Comparison of ENCODE assay signal across 8 cellular contexts in genomic region chr6:79234150-79235022, GRCh38. TPM values are rescaled to one million over a fixed set of nuclear protein-coding genes. Genes with fewer than 3 reads are reported as not detected.
A peak's percentile ranks its signal among the peaks of the same experiment; 100 is the strongest.
DNase-seq lines count a peak whose midpoint lies in the region; ATAC-seq and TF ChIP-seq lines count a peak whose summit lies in the region.

TSS of gene HMGN3 (minus strand) at chr6:79234682.

- peak within 1 kb of the TSS; percentile 68 for H4K12ac ChIP-seq in trophoblast cell (ENCODE audit: low read depth, low read length)

- H3K9me3 ChIP-seq in trophoblast cell (ENCODE audit: insufficient read depth, low read depth, low read length) (no peaks in the 10 kb centered on the region), transverse colon (no peaks in the 10 kb centered on the region)

- peaks cover 2% of the 10 kb centered on the region in 2 experiments for H3K4me1 ChIP-seq in trophoblast cell (ENCODE audit: control insufficient read depth in 1 of 2, insufficient read depth in 2 of 2, low read length in 2 of 2)
- peaks cover 0 to 19% (median 5%) of the 10 kb centered on the region in 4 donors for H3K4me1 ChIP-seq in transverse colon

- CTCF ChIA-PET in T-cell (lab: Charles Lee), result no interaction called here

- H2BK5ac ChIP-seq in trophoblast cell (ENCODE audit: low read depth, low read length, poor library complexity), result peak within 1 kb of the TSS; percentile 59

- TF ChIP-seq POLR2A in transverse colon (IDR thresholded peaks at IDR 0.05), result peak; percentile 82

- H3K36me3 ChIP-seq in trophoblast cell (ENCODE audit: control insufficient read depth in 1 of 2, insufficient read depth in 2 of 2, low read length in 2 of 2) (no peaks in the 10 kb centered on the region), transverse colon (no peaks in the 10 kb centered on the region)

- peaks cover 23 to 31% (median 25%) of the 10 kb centered on the region in 3 donors for H3K4me1 Mint-ChIP-seq in T-cell

- H3K4me3 Mint-ChIP-seq in T-cell, result peak within 1 kb of the TSS; percentile 93 to 97 (median 95)

- DNase-seq in GM12865 (ENCODE audit: low read depth), result peak; percentile 98
- peak; percentile 94 to 97 (median 96) for DNase-seq in NCI-H1417 (lab: John Stamatoyannopoulos, UW)
- peak; percentile 86 to 96 (median 91) for DNase-seq in T-cell
- DNase-seq in cardiac septum (ENCODE audit: low spot score), result peak; percentile 96
- peak; percentile 92 to 96 for DNase-seq in trophoblast cell
- peak; percentile 96 for DNase-seq in transverse colon

- H3K4me2 ChIP-seq in trophoblast cell (ENCODE audit: low read length), result peak within 1 kb of the TSS; percentile 57

- H3K36me3 Mint-ChIP-seq in T-cell, result peaks cover 3% of the 10 kb centered on the region

- H4K8ac ChIP-seq in trophoblast cell (ENCODE audit: low read depth, low read length), result peak within 1 kb of the TSS; percentile 83

- H3K79me2 ChIP-seq in trophoblast cell (ENCODE audit: control insufficient read depth, insufficient read depth, low read length, poor library complexity), result peaks cover 6% of the 10 kb centered on the region

- H2AK5ac ChIP-seq in trophoblast cell (ENCODE audit: low read length), result no peak within 1 kb of the TSS

- peak within 1 kb of the TSS; percentile 53 for H3K14ac ChIP-seq in trophoblast cell (ENCODE audit: low read length)

- H3K9ac ChIP-seq in trophoblast cell (ENCODE audit: low read length), result peak within 1 kb of the TSS; percentile 72

- peak within 1 kb of the TSS; percentile 69 for H2AFZ ChIP-seq in trophoblast cell (ENCODE audit: insufficient read depth, low read length, poor library complexity)

- no peak within 1 kb of the TSS for H3K23ac ChIP-seq in trophoblast cell (ENCODE audit: low read length)

- H3K4ac ChIP-seq in trophoblast cell (ENCODE audit: low read depth, low read length), result peak within 1 kb of the TSS; percentile 71

- H3K27ac Mint-ChIP-seq in T-cell, result peak within 1 kb of the TSS; percentile 85 to 87

- H2BK120ac ChIP-seq in trophoblast cell (ENCODE audit: insufficient read depth, low read length, poor library complexity), result peak within 1 kb of the TSS; percentile 47

- H3K27ac ChIP-seq in adipose tissue (ENCODE audit: low read depth, low read length), result no peak within 1 kb of the TSS
- H3K27ac ChIP-seq in trophoblast cell (ENCODE audit: low read depth, low read length), result peak within 1 kb of the TSS; percentile 57
- H3K27ac ChIP-seq in transverse colon, result peak within 1 kb of the TSS; percentile 92 to 97 (median 94)

- in situ Hi-C loops in transverse colon (cut with MboI; ENCODE audit: low pct_ligation_motif_present in 1 of 4, low pct_unique_long_range_greater_than_20kb in 1 of 4, low sequenced_read_pairs in 3 of 4), result no loop called here

- H3K27me3 Mint-ChIP-seq in T-cell, result no peaks in the 10 kb centered on the region

- no peaks in the 10 kb centered on the region for H3K9me3 Mint-ChIP-seq in T-cell

- intact Hi-C loops in cardiac septum (cut with DNase I), result loop anchor here (1.0 to 5.0 kb wide), 2 partner anchors 156 to 303 kb away; partner anchors contain the start of genes LCA5 and PHIP
- intact Hi-C loops in transverse colon (cut with DNase I; ENCODE audit: low total_unique reads), result loop anchor here (5.0 kb wide), 1 partner anchor 157 kb away; the partner anchor contains the start of gene PHIP

- H3K27me3 ChIP-seq in trophoblast cell (ENCODE audit: insufficient read depth, low read length) (no peaks in the 10 kb centered on the region), transverse colon (no peaks in the 10 kb centered on the region)

- TF ChIP-seq CTCF in GM12865 (IDR thresholded peaks at IDR 0.05; ENCODE audit: insufficient read depth, low read depth, low read length, missing control alignments), result no peak
- peak in 1 of 5 experiments; percentile 19 for TF ChIP-seq CTCF in transverse colon (IDR thresholded peaks at IDR 0.05)

- ATAC-seq in HG02759 (IDR thresholded peaks at IDR 0.05; ENCODE audit: unreplicated experiment), result peak; percentile 91
- ATAC-seq in T-cell (replicated peaks in 1 of 4), result peak; percentile 97 to 99 (median 98)

- 2 to 3% (median 2%) methylated on average over 51 of the region's 51 CpGs for WGBS in adipose tissue, 3 donors
- no CpG with 5 or more reads among the region's 51 CpGs for WGBS in trophoblast cell (ENCODE audit: extremely low coverage, insufficient coverage, insufficient read length)
- WGBS in transverse colon (ENCODE audit: low coverage in 1 of 2), 2 donors, result 2 to 6% methylated on average over 19 to 51 of the region's 51 CpGs

- POLR2A ChIA-PET in T-cell (lab: Charles Lee), result no interaction called here

- H3K79me1 ChIP-seq in trophoblast cell (ENCODE audit: low read length), result peaks cover 7% of the 10 kb centered on the region

- peak within 1 kb of the TSS; percentile 77 for H3K18ac ChIP-seq in trophoblast cell (ENCODE audit: low read length)

- no peak for TF ChIP-seq EP300 in transverse colon (IDR thresholded peaks at IDR 0.05; ENCODE audit: low read depth)

- H3K4me3 ChIP-seq in GM12865 (ENCODE audit: low read depth, low read length) (peak within 1 kb of the TSS; percentile 84), trophoblast cell (ENCODE audit: low read depth, low read length) (peak within 1 kb of the TSS; percentile 80), transverse colon (peak within 1 kb of the TSS; percentile 62 to 94 (median 84))

- H2BK12ac ChIP-seq in trophoblast cell (ENCODE audit: low read length), result no peak within 1 kb of the TSS

- H4K91ac ChIP-seq in trophoblast cell (ENCODE audit: low read depth, low read length), result peak within 1 kb of the TSS; percentile 84

RNA-seq across cellular contexts. Expression of gene HMGN3, which starts in this region (rescaled TPM):
- total RNA-seq in T-cell (10 to 100 TPM; 27.1 to 39.9 (median 35.8) TPM), cardiac septum (98.1 TPM), transverse colon (10 to 100 TPM in 3 of 4 donors, 1 to 10 TPM in 1; 9.4 to 33.5 (median 21.6) TPM)
- 100 to 1,000 TPM in 1 of 3 donors, 10 to 100 TPM in 2; 51.7 to 146 (median 85.5) TPM for polyA plus RNA-seq in adipose tissue
- 115 and 123 TPM in 2 replicates for polyA plus RNA-seq in trophoblast cell (2013)
